18 cellular contexts compared by ENCODE assay signal in the genomic region with DNA sequence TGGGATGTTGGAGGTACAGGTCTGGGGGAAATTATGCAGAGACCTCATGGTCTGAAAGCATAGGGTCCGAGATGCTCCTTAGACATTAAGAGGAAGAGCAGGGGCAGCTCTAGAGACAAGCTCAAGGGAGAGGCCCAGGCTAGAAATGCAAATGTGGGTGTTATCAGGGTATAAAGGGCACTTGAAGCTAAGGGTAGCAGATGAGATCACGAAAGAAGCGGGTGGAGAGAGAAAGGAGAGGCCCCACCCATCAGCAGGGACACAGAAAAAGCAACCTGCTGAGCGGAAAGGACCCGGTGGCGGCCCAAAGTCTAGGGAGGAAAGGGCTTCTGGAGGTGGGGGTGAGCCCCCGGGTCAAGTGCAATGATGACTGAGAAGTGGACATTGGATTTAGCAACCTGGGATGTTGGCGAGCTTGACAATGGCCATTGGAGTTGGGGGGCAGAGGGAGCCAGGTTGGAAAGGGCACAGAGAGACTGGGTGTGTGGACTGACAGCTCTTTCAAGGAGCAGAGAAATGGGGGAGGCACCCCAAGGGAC. TPM values are rescaled to one million over a fixed set of nuclear protein-coding genes. Genes with fewer than 3 reads are reported as not detected.
DNase-seq lines count a peak whose midpoint lies in the region; ATAC-seq, FAIRE-seq and TF ChIP-seq lines count a peak whose summit lies in the region.
"Had no signal": no experiment of that assay in that cellular context is flagged by ENCODE, and none has a peak within 500 bp of the region (broad histone marks: within the 10 kb centered on the region; RNA-seq: fewer than 3 reads in every experiment).

No MANE protein-coding gene starts in this region.

- peak; percentile 42 for DNase-seq in activated CD4-positive, alpha-beta T cell treated with anti-CD3 and anti-CD28 coated beads for 48 hours
- no peak for DNase-seq in activated CD4-positive, alpha-beta T cell treated with anti-CD3 and anti-CD28 coated beads, Interleukin-2, amount 10 ng/mL, durations not matched to agents 7 days and 5 days
- peak; percentile 46 for DNase-seq in NAMALWA (ENCODE audit: low spot score)
- DNase-seq in H1 (ENCODE audit: low read depth in 1 of 2, low spot score in 2 of 2) = no peak
- DNase-seq in stimulated activated effector memory CD8-positive, alpha-beta T cell treated with anti-CD3 and anti-CD28 coated beads, Interleukin-12 subunit alpha, Interleukin-12 subunit beta, amount 100 ng/mL, for 72 hours (ENCODE audit: low spot score in 2 of 2) = no peak
- DNase-seq in nucleus accumbens (lab: John Stamatoyannopoulos, UW) = no peak
- DNase-seq in DMS 273 treated with DMSO at 0.1 percent for 48 hours (lab: John Stamatoyannopoulos, UW) = no peak
- no peak for DNase-seq in coronary artery (ENCODE audit: low spot score)
- DNase-seq: endodermal cell, NCI-H146, NCI-H446, Right ventricle myocardium superior had no signal

- WGBS in H1 (ENCODE audit: extremely low coverage in 1 of 2, insufficient coverage in 1 of 2, insufficient read length in 1 of 2, insufficient replicate concordance in 2 of 2, low coverage in 1 of 2, low lambda C conversion rate in 2 of 2, missing lambda C conversion rate in 1 of 2), 2 experiments = 77% methylated on average over 8 of the region's 8 CpGs; no CpG with 5 or more reads in 1 of the 2 experiments

- no peak overlapping the region for H2AFZ ChIP-seq in H1 (ENCODE audit: low read length)
- H2AFZ ChIP-seq: parathyroid adenoma had no signal

- peak overlapping the region; percentile 38 for H3K4ac ChIP-seq in H1 (replicated peaks; ENCODE audit: insufficient read length, low read depth, low read length)

- H3K23me2 ChIP-seq in H1 (ENCODE audit: low read depth, low read length) = no peaks in the 10 kb centered on the region

- CTCF ChIA-PET in activated CD4-positive, alpha-beta T cell treated with anti-CD3 and anti-CD28 coated beads, Interleukin-2, amount 10 ng/mL, durations not matched to agents 7 days and 5 days (lab: Charles Lee) = interaction anchor here (0.7 to 3.6 kb wide), 3 partner anchors 12 to 344 kb away, joined by 3 to 11 read pairs (median 3); no protein-coding TSS in a partner anchor
- CTCF ChIA-PET in H1 (lab: Charles Lee; ENCODE audit: partially characterized antibody) = interaction anchor here (0.9 to 3.6 kb wide), 6 partner anchors 8 to 40 kb away, joined by 3 to 14 read pairs (median 4); no protein-coding TSS in a partner anchor

- H3K9me3 ChIP-seq in H1 (ENCODE audit: insufficient read depth in 2 of 2, low read depth in 1 of 2, low read length in 1 of 2) = no peaks in the 10 kb centered on the region
- H3K9me3 ChIP-seq: ascending aorta had no signal

- peaks cover 0 to 8% (median 1%) of the 10 kb centered on the region in 4 experiments; a peak in 1 of 7 replicates for H3K27me3 ChIP-seq in H1 (replicated peaks in 1 of 4; ENCODE audit: control insufficient read depth in 3 of 4, extremely low read depth in 1 of 4, insufficient read depth in 3 of 4, low read length in 3 of 4)
- H3K27me3 ChIP-seq: ascending aorta had no signal

- no peak overlapping the region for H4K5ac ChIP-seq in H1 (ENCODE audit: insufficient read length, low read depth, low read length)

- no peak overlapping the region for H2BK20ac ChIP-seq in H1 (ENCODE audit: low read length)

- H3K4me1 Mint-ChIP-seq in activated CD4-positive, alpha-beta T cell treated with anti-CD3 and anti-CD28 coated beads, Interleukin-2, amount 10 ng/mL, durations not matched to agents 7 days and 5 days = peaks cover 21% of the 10 kb centered on the region
- peaks cover 66% of the 10 kb centered on the region for H3K4me1 Mint-ChIP-seq in stimulated activated effector memory CD8-positive, alpha-beta T cell treated with anti-CD3 and anti-CD28 coated beads, Interleukin-12 subunit alpha, Interleukin-12 subunit beta, amount 100 ng/mL, for 72 hours

- no peaks in the 10 kb centered on the region for H3K36me3 Mint-ChIP-seq in activated CD4-positive, alpha-beta T cell treated with anti-CD3 and anti-CD28 coated beads, Interleukin-2, amount 10 ng/mL, durations not matched to agents 7 days and 5 days (ENCODE audit: low read depth)
- H3K36me3 Mint-ChIP-seq in stimulated activated effector memory CD8-positive, alpha-beta T cell treated with anti-CD3 and anti-CD28 coated beads, Interleukin-12 subunit alpha, Interleukin-12 subunit beta, amount 100 ng/mL, for 72 hours = peaks cover 41% of the 10 kb centered on the region

- H3K79me2 ChIP-seq in H1 (ENCODE audit: control insufficient read depth in 1 of 2, insufficient read depth in 2 of 2, low read length in 2 of 2) = no peaks in the 10 kb centered on the region
- H3K79me2 ChIP-seq: parathyroid adenoma had no signal

- no peak overlapping the region for H3K9ac ChIP-seq in H1 (replicated peaks in 1 of 4; ENCODE audit: extremely low read depth in 1 of 4, low read depth in 3 of 4, low read length in 3 of 4)
- H3K9ac ChIP-seq: parathyroid adenoma had no signal

- H2AK5ac ChIP-seq in H1 (ENCODE audit: low read depth, low read length) = no peak overlapping the region

- H3K9me3 Mint-ChIP-seq in activated CD4-positive, alpha-beta T cell treated with anti-CD3 and anti-CD28 coated beads, Interleukin-2, amount 10 ng/mL, durations not matched to agents 7 days and 5 days = no peaks in the 10 kb centered on the region
- no peaks in the 10 kb centered on the region for H3K9me3 Mint-ChIP-seq in stimulated activated effector memory CD8-positive, alpha-beta T cell treated with anti-CD3 and anti-CD28 coated beads, Interleukin-12 subunit alpha, Interleukin-12 subunit beta, amount 100 ng/mL, for 72 hours
- H3K9me3 Mint-ChIP-seq: endodermal cell had no signal

- H2BK15ac ChIP-seq in H1 (ENCODE audit: low read length) = no peak overlapping the region

- FAIRE-seq in H1 (lab: Jason Lieb, UNC) = no peak

- no peak for TF ChIP-seq EP300 in H1 (IDR thresholded peaks at IDR 0.05; ENCODE audit: borderline replicate concordance in 1 of 2, low read depth in 2 of 2, low read length in 2 of 2)

- H3K23ac ChIP-seq in H1 (ENCODE audit: insufficient read length) = no peak overlapping the region

- H2BK120ac ChIP-seq in H1 (replicated peaks; ENCODE audit: low read depth, low read length) = no peak overlapping the region

- H3K27ac ChIP-seq in H1 (ENCODE audit: low read depth, low read length) = no peak overlapping the region
- no peak overlapping the region for H3K27ac ChIP-seq in coronary artery
- H3K27ac ChIP-seq: ascending aorta, parathyroid adenoma had no signal

- no peak overlapping the region for H4K91ac ChIP-seq in H1 (replicated peaks; ENCODE audit: insufficient read length, low read length)

- H4K20me1 ChIP-seq in H1 (replicated peaks in 1 of 2; ENCODE audit: control insufficient read depth in 1 of 2, insufficient read depth in 2 of 2, low read length in 2 of 2) = no peaks in the 10 kb centered on the region

- peaks cover 5% of the 10 kb centered on the region for H3K27me3 Mint-ChIP-seq in activated CD4-positive, alpha-beta T cell treated with anti-CD3 and anti-CD28 coated beads, Interleukin-2, amount 10 ng/mL, durations not matched to agents 7 days and 5 days

- no peak overlapping the region for H3K18ac ChIP-seq in H1 (ENCODE audit: extremely low read depth, low read length)

- POLR2A ChIA-PET in activated CD4-positive, alpha-beta T cell treated with anti-CD3 and anti-CD28 coated beads, Interleukin-2, amount 10 ng/mL, durations not matched to agents 7 days and 5 days (lab: Charles Lee) = no interaction called here
- POLR2A ChIA-PET in H1 (lab: Charles Lee; ENCODE audit: partially characterized antibody) = interaction anchor here (0.7 to 1.6 kb wide), 3 partner anchors 35 to 82 kb away, joined by 3 read pairs; partner anchors contain the start of gene TST

- H3K27ac Mint-ChIP-seq in activated CD4-positive, alpha-beta T cell treated with anti-CD3 and anti-CD28 coated beads, Interleukin-2, amount 10 ng/mL, durations not matched to agents 7 days and 5 days = no peak overlapping the region
- H3K27ac Mint-ChIP-seq in stimulated activated effector memory CD8-positive, alpha-beta T cell treated with anti-CD3 and anti-CD28 coated beads, Interleukin-12 subunit alpha, Interleukin-12 subunit beta, amount 100 ng/mL, for 72 hours = peak overlapping the region; percentile 87
- H3K27ac Mint-ChIP-seq: endodermal cell had no signal

- TF ChIP-seq RAD21 in H1 (IDR thresholded peaks at IDR 0.05 in 1 of 2, conservative IDR thresholded peaks at IDR 0.05 in 1 of 2; ENCODE audit: low read depth in 2 of 2, low read length in 2 of 2) = no peak

- H3K56ac ChIP-seq in H1 (replicated peaks; ENCODE audit: insufficient read length, low read depth, low read length) = no peak overlapping the region

- no peak overlapping the region for H3K14ac ChIP-seq in H1 (ENCODE audit: insufficient read length)

- no peak overlapping the region for H3K4me3 ChIP-seq in H1 (ENCODE audit: extremely low read depth in 1 of 4, insufficient read depth in 2 of 4, low read depth in 3 of 4, low read length in 4 of 4)
- no peak overlapping the region for H3K4me3 ChIP-seq in coronary artery
- H3K4me3 ChIP-seq: ascending aorta, smooth muscle cell had no signal

- no peak overlapping the region for H4K8ac ChIP-seq in H1 (ENCODE audit: extremely low read depth, insufficient read depth, low read length)

- TF ChIP-seq POLR2A in H1 (IDR thresholded peaks at IDR 0.05; ENCODE audit: control extremely low read depth in 1 of 2, low read depth in 2 of 2, low read length in 2 of 2) = no peak

- no peaks in the 10 kb centered on the region for H3K36me3 ChIP-seq in H1 (ENCODE audit: control insufficient read depth in 2 of 4, insufficient read depth in 4 of 4, low read length in 3 of 4)
- H3K36me3 ChIP-seq: ascending aorta had no signal

- TF ChIP-seq CTCF in H1 (IDR thresholded peaks at IDR 0.05; ENCODE audit: control extremely low read depth in 1 of 3, insufficient read depth in 1 of 3, low read depth in 1 of 3, low read length in 3 of 3) (no peak), coronary artery (IDR thresholded peaks at IDR 0.05) (no peak)

- no peak overlapping the region for H2BK12ac ChIP-seq in H1 (ENCODE audit: low read depth, low read length)

- no peaks in the 10 kb centered on the region for H3K79me1 ChIP-seq in H1 (ENCODE audit: low read depth, low read length)

- ATAC-seq in stimulated activated effector memory CD8-positive, alpha-beta T cell treated with anti-CD3 and anti-CD28 coated beads, Interleukin-12 subunit alpha, Interleukin-12 subunit beta, amount 100 ng/mL, for 72 hours = peak; percentile 78

- no peak overlapping the region for H3K4me3 Mint-ChIP-seq in activated CD4-positive, alpha-beta T cell treated with anti-CD3 and anti-CD28 coated beads, Interleukin-2, amount 10 ng/mL, durations not matched to agents 7 days and 5 days
- peak overlapping the region; percentile 46 for H3K4me3 Mint-ChIP-seq in stimulated activated effector memory CD8-positive, alpha-beta T cell treated with anti-CD3 and anti-CD28 coated beads, Interleukin-12 subunit alpha, Interleukin-12 subunit beta, amount 100 ng/mL, for 72 hours
- H3K4me3 Mint-ChIP-seq: endodermal cell had no signal

- no peak overlapping the region for H3K4me2 ChIP-seq in H1 (ENCODE audit: insufficient read depth in 1 of 2, low read depth in 2 of 2, low read length in 2 of 2)
- H3K4me2 ChIP-seq: smooth muscle cell had no signal

- no peak overlapping the region for H2BK5ac ChIP-seq in H1 (ENCODE audit: low read depth, low read length)

- H3K4me1 ChIP-seq in H1 (replicated peaks in 1 of 4; ENCODE audit: control insufficient read depth in 3 of 4, insufficient read depth in 4 of 4, low read length in 3 of 4) = no peaks in the 10 kb centered on the region; a peak in 1 of 7 replicates
- H3K4me1 ChIP-seq: ascending aorta, parathyroid adenoma had no signal

RNA-seq across cellular contexts. Expression of gene TMPRSS6, which starts 8.9 kb away (rescaled TPM):
- total RNA-seq in activated CD4-positive, alpha-beta T cell treated with anti-CD3 and anti-CD28 coated beads, Interleukin-2, amount 10 ng/mL, durations not matched to agents 7 days and 5 days = under 1 TPM; 0.50 to 0.73 TPM
- not detected in 2 replicates for total RNA-seq in H1 (2021; fragmentation: NEBNext Ultra II Directional; extraction: Animal tissue kit (Norgen Biotek cat#: 25700))
- 0.02 and 0.05 TPM in 2 replicates for polyA plus RNA-seq in H1 (2011; rRNA removed)
- 0.06 TPM for polyA plus RNA-seq in H1 (2011; cell fraction: cytosol; rRNA removed)
- 0.19 TPM for polyA plus RNA-seq in H1 (2011; cell fraction: nucleus; rRNA removed)
- 0.13 to 0.27 TPM (median 0.19 TPM) in 4 replicates for polyA plus RNA-seq in H1 (2012, experiment 1 of 2)
- polyA plus RNA-seq in H1 (2012, experiment 2 of 2) = 0.09 TPM
- 0.02 TPM for polyA plus RNA-seq in H1 (2013, experiment 1 of 2)
- polyA plus RNA-seq in H1 (2013, experiment 2 of 2) = 0.02 TPM
- not detected in 2 replicates for polyA minus RNA-seq in H1 (2011; rRNA and poly(A)+ RNA removed)
- not detected for polyA minus RNA-seq in H1 (2011; cell fraction: cytosol; rRNA and poly(A)+ RNA removed)
- polyA minus RNA-seq in H1 (2011; cell fraction: nucleus; rRNA and poly(A)+ RNA removed) = not detected
- total RNA-seq: A673, ascending aorta, cerebellum, H4, Right ventricle myocardium superior, smooth muscle cell had no signal
- polyA plus RNA-seq: smooth muscle cell had no signal

RNA-seq across cellular contexts. Expression of gene IL2RB, which starts 49.1 kb away (rescaled TPM):
- 100 to 1,000 TPM; 100 to 115 TPM for total RNA-seq in activated CD4-positive, alpha-beta T cell treated with anti-CD3 and anti-CD28 coated beads, Interleukin-2, amount 10 ng/mL, durations not matched to agents 7 days and 5 days
- 0.67 and 1.3 TPM in 2 replicates for total RNA-seq in H1 (2021; fragmentation: NEBNext Ultra II Directional; extraction: Animal tissue kit (Norgen Biotek cat#: 25700))
- polyA plus RNA-seq in H1 (2011; rRNA removed) = 0.67 and 1.1 TPM in 2 replicates
- polyA plus RNA-seq in H1 (2011; cell fraction: cytosol; rRNA removed) = 0.48 TPM
- polyA plus RNA-seq in H1 (2011; cell fraction: nucleus; rRNA removed) = 0.96 TPM
- polyA plus RNA-seq in H1 (2012, experiment 1 of 2) = 0.55 to 0.76 TPM (median 0.72 TPM) in 4 replicates
- polyA plus RNA-seq in H1 (2012, experiment 2 of 2) = 0.80 TPM
- 1.6 TPM for polyA plus RNA-seq in H1 (2013, experiment 1 of 2)
- 1.6 TPM for polyA plus RNA-seq in H1 (2013, experiment 2 of 2)
- 0.85 and 1.0 TPM in 2 replicates for polyA minus RNA-seq in H1 (2011; rRNA and poly(A)+ RNA removed)
- 1.0 TPM for polyA minus RNA-seq in H1 (2011; cell fraction: cytosol; rRNA and poly(A)+ RNA removed)
- 0.60 TPM for polyA minus RNA-seq in H1 (2011; cell fraction: nucleus; rRNA and poly(A)+ RNA removed)

RNA-seq across cellular contexts. Expression of gene KCTD17, which starts 49.1 kb away (rescaled TPM):
- total RNA-seq in activated CD4-positive, alpha-beta T cell treated with anti-CD3 and anti-CD28 coated beads, Interleukin-2, amount 10 ng/mL, durations not matched to agents 7 days and 5 days = 10 to 100 TPM; 25.7 to 29.7 TPM
- 35.8 and 39.4 TPM in 2 replicates for total RNA-seq in H1 (2021; fragmentation: NEBNext Ultra II Directional; extraction: Animal tissue kit (Norgen Biotek cat#: 25700))
- 44.0 and 69.0 TPM in 2 replicates for polyA plus RNA-seq in H1 (2011; rRNA removed)
- polyA plus RNA-seq in H1 (2011; cell fraction: cytosol; rRNA removed) = 47.9 TPM
- 87.7 TPM for polyA plus RNA-seq in H1 (2011; cell fraction: nucleus; rRNA removed)
- polyA plus RNA-seq in H1 (2012, experiment 1 of 2) = 24.9 to 38.8 TPM (median 38.0 TPM) in 4 replicates
- 36.2 TPM for polyA plus RNA-seq in H1 (2012, experiment 2 of 2)
- polyA plus RNA-seq in H1 (2013, experiment 1 of 2) = 21.4 TPM
- 23.8 TPM for polyA plus RNA-seq in H1 (2013, experiment 2 of 2)
- polyA minus RNA-seq in H1 (2011; rRNA and poly(A)+ RNA removed) = 22.1 and 45.1 TPM in 2 replicates
- polyA minus RNA-seq in H1 (2011; cell fraction: cytosol; rRNA and poly(A)+ RNA removed) = 20.6 TPM
- polyA minus RNA-seq in H1 (2011; cell fraction: nucleus; rRNA and poly(A)+ RNA removed) = 27.7 TPM

Comparison
In these comparisons a context has a peak if more than half of its experiments do, and no peak if none do; other contexts are left out.
1. DNase-seq: peak in activated CD4-positive, alpha-beta T cell treated with anti-CD3 and anti-CD28 coated beads for 48 hours (single experiment) and NAMALWA (single experiment); none in activated CD4-positive, alpha-beta T cell treated with anti-CD3 and anti-CD28 coated beads, Interleukin-2, amount 10 ng/mL, durations not matched to agents 7 days and 5 days (single experiment), H1 (0 of 2), stimulated activated effector memory CD8-positive, alpha-beta T cell treated with anti-CD3 and anti-CD28 coated beads, Interleukin-12 subunit alpha, Interleukin-12 subunit beta, amount 100 ng/mL, for 72 hours (0 of 2), nucleus accumbens (0 of 56), DMS 273 treated with DMSO at 0.1 percent for 48 hours (single experiment) and coronary artery (single experiment).
2. RNA of gene IL2RB, which starts 49.1 kb away (total RNA-seq): 100 to 115 TPM in activated CD4-positive, alpha-beta T cell treated with anti-CD3 and anti-CD28 coated beads, Interleukin-2, amount 10 ng/mL, durations not matched to agents 7 days and 5 days; 0.67 to 1.3 TPM in H1; every median in the first group is over 10 times any median in the second.